24 cellular contexts compared by ENCODE assay signal in genomic region chr13:75935805-75936204, GRCh38.
"Had no signal": no experiment of that assay in that cellular context is flagged by ENCODE, and none has a peak within 500 bp of the region (broad histone marks: within the 10 kb centered on the region; RNA-seq: fewer than 3 reads in every experiment).

No MANE protein-coding gene starts in this region.

- H3K9me3 ChIP-seq: lower lobe of right lung, ovary, psoas muscle, sigmoid colon, stomach, thyroid gland, vagina had no signal

- FAIRE-seq: colon, endometrium, frontal cortex, keratinocyte had no signal

- ATAC-seq: left ventricle myocardium superior; lower lobe of right lung; natural killer cell; psoas muscle; right cardiac atrium; stimulated activated effector memory CD8-positive, alpha-beta T cell treated with anti-CD3 and anti-CD28 coated beads, Interleukin-12 subunit alpha, Interleukin-12 subunit beta, amount 100 ng/mL, for 72 hours had no signal

- DNase-seq: effector memory CD4-positive, alpha-beta T cell; erythroblast; hypothalamus; left ventricle myocardium superior; lower lobe of right lung; natural killer cell; occipital lobe; ovary; posterior cingulate gyrus; psoas muscle; right cardiac atrium; sigmoid colon; stimulated activated CD4-positive, alpha-beta T cell treated with anti-CD3 and anti-CD28 coated beads, Interleukin-2, amount 100 ng/mL, for 24 hours; stimulated activated CD4-positive, alpha-beta T cell treated with anti-CD3 and anti-CD28 coated beads, Interleukin-4, amount 100 ng/mL, for 24 hours; stimulated activated naive CD4-positive, alpha-beta T cell treated with Interleukin-2 at 50 U/mL for 16 hours; stomach; thyroid gland; trophoblast cell had no signal

- H3K27me3 ChIP-seq: ovary, sigmoid colon, stomach, thyroid gland, vagina had no signal

- H3K27ac ChIP-seq: lower lobe of right lung, ovary, psoas muscle, sigmoid colon, stomach, thyroid gland, vagina had no signal

- H3K4me3 ChIP-seq: lower lobe of right lung, ovary, psoas muscle, sigmoid colon, stomach, thyroid gland, vagina had no signal

- H3K36me3 ChIP-seq: lower lobe of right lung, ovary, sigmoid colon, stomach, thyroid gland, vagina had no signal

- H3K4me1 ChIP-seq: lower lobe of right lung, psoas muscle, sigmoid colon, thyroid gland had no signal
